1 cellular context compared by ENCODE assay signal in genomic region chr20:47456952-47457724, GRCh38.
TF ChIP-seq lines count a peak whose summit lies in the region.

No MANE protein-coding gene starts in this region.

TF ChIP-seq in GM12878, 131 proteins besides CTCF, POLR2A, EP300 and RAD21 (continued from another document):
- TF ChIP-seq E2F4 (IDR thresholded peaks at IDR 0.05; ENCODE audit: low read depth, low read length) (no peak), BCL11A (IDR thresholded peaks at IDR 0.05; ENCODE audit: low read depth, low read length) (no peak), IKZF1 (conservative IDR thresholded peaks at IDR 0.05) (peak; percentile 43), IKZF2 (IDR thresholded peaks at IDR 0.05) (peak; percentile 57 to 68), ZNF592 (IDR thresholded peaks at IDR 0.05) (no peak), ZNF274 (IDR thresholded peaks at IDR 0.05; ENCODE audit: insufficient read depth, insufficient read length) (no peak), NR2C2 (IDR thresholded peaks at IDR 0.05; ENCODE audit: borderline replicate concordance, control insufficient read depth, insufficient read length, low read depth) (no peak), DPF2 (IDR thresholded peaks at IDR 0.05) (no peak), IRF3 (IDR thresholded peaks at IDR 0.05) (no peak), EED (IDR thresholded peaks at IDR 0.05; ENCODE audit: low read depth) (0 out of 2 replicates have a peak, but pooled peaks have one; percentile 60), NFIC (IDR thresholded peaks at IDR 0.05; ENCODE audit: low read depth, low read length) (peak; percentile 20; the same call in 1 of the 2 replicates), MYB (IDR thresholded peaks at IDR 0.05; ENCODE audit: borderline replicate concordance, low read depth, low read length) (no peak), RELA (IDR thresholded peaks at IDR 0.05; ENCODE audit: borderline replicate concordance, partially characterized antibody) (no peak), ZNF622 (IDR thresholded peaks at IDR 0.05) (no peak), WRNIP1 (IDR thresholded peaks at IDR 0.05; ENCODE audit: borderline replicate concordance, low read depth, low read length) (no peak), ZNF687 (IDR thresholded peaks at IDR 0.05) (no peak), TCF3 (IDR thresholded peaks at IDR 0.05; ENCODE audit: borderline replicate concordance, insufficient read depth, low read depth, low read length) (no peak), JUNB (IDR thresholded peaks at IDR 0.05) (peak; percentile 32), MEF2B (IDR thresholded peaks at IDR 0.05; ENCODE audit: partially characterized antibody, poor library complexity, severe bottlenecking) (no peak), RUNX3 (IDR thresholded peaks at IDR 0.05; ENCODE audit: low read length) (peak; percentile 46; the same call in 1 of the 2 replicates), SMC3 (IDR thresholded peaks at IDR 0.05; ENCODE audit: borderline replicate concordance, low read length) (no peak), YBX1 (IDR thresholded peaks at IDR 0.05) (no peak), ZNF24 (IDR thresholded peaks at IDR 0.05) (no peak)
